ENCODE assay signal across 22 cellular contexts in the genomic region with DNA sequence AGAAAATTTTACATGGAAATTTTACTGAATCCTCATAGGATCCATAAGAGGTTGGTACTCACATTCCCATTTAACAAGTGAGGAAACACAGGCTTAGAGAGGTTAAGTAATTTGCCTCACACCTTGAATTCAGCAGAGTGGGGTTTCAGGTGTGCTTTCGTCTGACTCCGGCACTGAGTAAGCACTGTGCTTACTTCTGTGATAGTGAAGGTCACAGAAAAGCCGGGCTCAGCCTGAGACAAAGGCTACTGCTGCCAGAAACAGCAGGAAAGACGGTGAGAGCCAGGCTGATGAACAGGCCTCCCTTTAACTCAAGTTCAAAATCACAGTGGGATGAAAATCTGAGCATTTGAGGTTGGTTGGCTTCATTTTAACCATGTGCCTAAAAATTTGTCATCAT.
DNase-seq lines count a peak whose midpoint lies in the region; ATAC-seq and TF ChIP-seq lines count a peak whose summit lies in the region.
"Had no signal": no experiment of that assay in that cellular context is flagged by ENCODE, and none has a peak within 500 bp of the region (broad histone marks: within the 10 kb centered on the region; RNA-seq: fewer than 3 reads in every experiment).

No MANE protein-coding gene starts in this region.

- DNase-seq in NCI-H1105 treated with DMSO at 0.1 percent for 48 hours (lab: John Stamatoyannopoulos, UW) (peak; percentile 6), NCI-H1105 (lab: John Stamatoyannopoulos, UW) (no peak), NCI-H345 (lab: John Stamatoyannopoulos, UW) (peak; percentile 75), chondrocyte (ENCODE audit: low spot score) (no peak), NCI-H82 (lab: John Stamatoyannopoulos, UW) (no peak), PC-3 (no peak)
- DNase-seq in activated naive CD4-positive, alpha-beta T cell treated with anti-CD3 and anti-CD28 coated beads for 36 hours, result no peak
- DNase-seq: Caco-2; CD4-positive, alpha-beta memory T cell; DMS 273 treated with DMSO at 0.1 percent for 48 hours; DND-41; GOT3; HCEC 1CT; KG1; NCI-H187; NCI-H2107; NCI-H510A; NCI-H748 treated with DMSO at 0.1 percent for 48 hours; Right ventricle myocardium superior had no signal

- H3K27ac Mint-ChIP-seq in chondrocyte (ENCODE audit: unreplicated experiment), result peak overlapping the region; percentile 27
- H3K27ac Mint-ChIP-seq in activated naive CD4-positive, alpha-beta T cell treated with anti-CD3 and anti-CD28 coated beads for 36 hours, result no peak overlapping the region
- H3K27ac Mint-ChIP-seq: CD4-positive, alpha-beta memory T cell had no signal

- no peaks in the 10 kb centered on the region for H3K9me2 ChIP-seq in PC-3 (replicated peaks; ENCODE audit: low read length)

- H3F3A ChIP-seq in PC-3 (ENCODE audit: low read length, unreplicated experiment), result no peaks in the 10 kb centered on the region

- H3K27me3 Mint-ChIP-seq in chondrocyte (ENCODE audit: low read depth), result no peaks in the 10 kb centered on the region
- peaks cover 19% of the 10 kb centered on the region for H3K27me3 Mint-ChIP-seq in activated naive CD4-positive, alpha-beta T cell treated with anti-CD3 and anti-CD28 coated beads for 36 hours (ENCODE audit: low read depth)

- no peak overlapping the region for H3K9ac ChIP-seq in skeletal muscle tissue (ENCODE audit: low read depth in 1 of 3, low read length in 3 of 3)
- H3K9ac ChIP-seq in PC-3 (ENCODE audit: low read length), result no peak overlapping the region
- H3K9ac ChIP-seq: BLaER1 treated with 17β-estradiol and CSF1 and Interleukin-3, amounts not matched to agents 10 nM and 100 nM had no signal

- H3K4me3 ChIP-seq in skeletal muscle tissue (ENCODE audit: low read length in 3 of 3), result no peak overlapping the region
- no peak overlapping the region for H3K4me3 ChIP-seq in PC-3 (ENCODE audit: low read length)
- H3K4me3 ChIP-seq: BLaER1 treated with 17β-estradiol and CSF1 and Interleukin-3, amounts not matched to agents 10 nM and 100 nM had no signal

- no peak overlapping the region for H3K4me3 Mint-ChIP-seq in chondrocyte (ENCODE audit: unreplicated experiment)
- H3K4me3 Mint-ChIP-seq in activated naive CD4-positive, alpha-beta T cell treated with anti-CD3 and anti-CD28 coated beads for 36 hours, result no peak overlapping the region
- H3K4me3 Mint-ChIP-seq: CD4-positive, alpha-beta memory T cell had no signal

- POLR2A ChIA-PET in PC-3 (lab: Charles Lee; ENCODE audit: unreplicated experiment), result interaction anchor here (0.6 kb wide), 1 partner anchor 70 kb away, joined by 6 read pairs; no protein-coding TSS in a partner anchor

- TF ChIP-seq CTCF in chondrocyte (IDR thresholded peaks at IDR 0.05), result no peak
- TF ChIP-seq CTCF in PC-3 (conservative IDR thresholded peaks at IDR 0.05; ENCODE audit: low read depth, low read length), result no peak

- H3K27ac ChIP-seq in skeletal muscle tissue (ENCODE audit: low read depth, low read length), result peak overlapping the region; percentile 6
- no peak overlapping the region for H3K27ac ChIP-seq in PC-3 (ENCODE audit: low read length)
- H3K27ac ChIP-seq: 22Rv1; BLaER1 treated with 17β-estradiol and CSF1 and Interleukin-3, amounts not matched to agents 10 nM and 100 nM had no signal

- no peaks in the 10 kb centered on the region for H4K20me1 ChIP-seq in PC-3 (ENCODE audit: low read length)
- H4K20me1 ChIP-seq: BLaER1 treated with 17β-estradiol and CSF1 and Interleukin-3, amounts not matched to agents 10 nM and 100 nM had no signal

- H2AFZ ChIP-seq in PC-3 (ENCODE audit: low read length), result no peak overlapping the region

- H3K79me2 ChIP-seq in PC-3 (ENCODE audit: low read length), result no peaks in the 10 kb centered on the region

- CTCF ChIA-PET in activated naive CD4-positive, alpha-beta T cell treated with anti-CD3 and anti-CD28 coated beads for 36 hours (lab: Charles Lee), result no interaction called here
- CTCF ChIA-PET in PC-3 (lab: Charles Lee), result no interaction called here

- H3K36me3 ChIP-seq in skeletal muscle tissue (ENCODE audit: control insufficient read depth in 3 of 3, insufficient read depth in 3 of 3, low read length in 3 of 3), result no peaks in the 10 kb centered on the region
- H3K36me3 ChIP-seq in PC-3 (ENCODE audit: low read depth, low read length), result no peaks in the 10 kb centered on the region
- H3K36me3 ChIP-seq: BLaER1 treated with 17β-estradiol and CSF1 and Interleukin-3, amounts not matched to agents 10 nM and 100 nM had no signal

- ATAC-seq in PC-3, result no peak

- no peaks in the 10 kb centered on the region for H3K27me3 ChIP-seq in skeletal muscle tissue (ENCODE audit: control insufficient read depth in 3 of 3, insufficient read depth in 3 of 3, low read length in 3 of 3)
- H3K27me3 ChIP-seq in PC-3 (ENCODE audit: low read length), result no peaks in the 10 kb centered on the region
- H3K27me3 ChIP-seq: BLaER1 treated with 17β-estradiol and CSF1 and Interleukin-3, amounts not matched to agents 10 nM and 100 nM had no signal

- H3K9me3 Mint-ChIP-seq in chondrocyte (ENCODE audit: low read depth), result no peaks in the 10 kb centered on the region
- no peaks in the 10 kb centered on the region for H3K9me3 Mint-ChIP-seq in activated naive CD4-positive, alpha-beta T cell treated with anti-CD3 and anti-CD28 coated beads for 36 hours
- H3K9me3 Mint-ChIP-seq: CD4-positive, alpha-beta memory T cell had no signal

- H3K4me1 ChIP-seq in skeletal muscle tissue (ENCODE audit: control insufficient read depth in 3 of 3, insufficient read depth in 3 of 3, low read length in 3 of 3), result no peaks in the 10 kb centered on the region
- no peaks in the 10 kb centered on the region for H3K4me1 ChIP-seq in PC-3 (ENCODE audit: insufficient read depth, low read length)
- H3K4me1 ChIP-seq: Caco-2 had no signal

- H3K36me3 Mint-ChIP-seq in chondrocyte (ENCODE audit: low read depth), result no peaks in the 10 kb centered on the region
- H3K36me3 Mint-ChIP-seq in activated naive CD4-positive, alpha-beta T cell treated with anti-CD3 and anti-CD28 coated beads for 36 hours (ENCODE audit: low read depth), result no peaks in the 10 kb centered on the region
- H3K36me3 Mint-ChIP-seq: CD4-positive, alpha-beta memory T cell had no signal

- intact Hi-C loops in activated naive CD4-positive, alpha-beta T cell treated with anti-CD3 and anti-CD28 coated beads for 36 hours (cut with micrococcal nuclease), result no loop called here
- intact Hi-C loops in PC-3 (cut with micrococcal nuclease), result no loop called here

- peaks cover 61% of the 10 kb centered on the region for H3K4me1 Mint-ChIP-seq in chondrocyte (ENCODE audit: low read depth)
- H3K4me1 Mint-ChIP-seq in activated naive CD4-positive, alpha-beta T cell treated with anti-CD3 and anti-CD28 coated beads for 36 hours (ENCODE audit: low read depth), result no peaks in the 10 kb centered on the region
- H3K4me1 Mint-ChIP-seq: CD4-positive, alpha-beta memory T cell had no signal

- H3K9me3 ChIP-seq in skeletal muscle tissue (ENCODE audit: control insufficient read depth in 3 of 3, low read length in 3 of 3) (no peaks in the 10 kb centered on the region), PC-3 (ENCODE audit: low read length) (no peaks in the 10 kb centered on the region)
- H3K9me3 ChIP-seq: BLaER1 treated with 17β-estradiol and CSF1 and Interleukin-3, amounts not matched to agents 10 nM and 100 nM; Caco-2 had no signal

- no TSS peak for BruUV-seq in PC-3 (replicated peaks; lab: Mats Ljungman, UMichigan)

- no peak overlapping the region for H3K4me2 ChIP-seq in PC-3 (ENCODE audit: low read length)
- H3K4me2 ChIP-seq: BLaER1 treated with 17β-estradiol and CSF1 and Interleukin-3, amounts not matched to agents 10 nM and 100 nM had no signal

Comparison
In these comparisons a context has a peak if more than half of its experiments do, and no peak if none do; other contexts are left out.
1. DNase-seq: peak in NCI-H1105 treated with DMSO at 0.1 percent for 48 hours (single experiment) and NCI-H345 (single experiment); none in NCI-H1105 (single experiment), chondrocyte (single experiment), activated naive CD4-positive, alpha-beta T cell treated with anti-CD3 and anti-CD28 coated beads for 36 hours (single experiment), NCI-H82 (single experiment) and PC-3 (single experiment).